24 cellular contexts compared by ENCODE assay signal in the genomic region with DNA sequence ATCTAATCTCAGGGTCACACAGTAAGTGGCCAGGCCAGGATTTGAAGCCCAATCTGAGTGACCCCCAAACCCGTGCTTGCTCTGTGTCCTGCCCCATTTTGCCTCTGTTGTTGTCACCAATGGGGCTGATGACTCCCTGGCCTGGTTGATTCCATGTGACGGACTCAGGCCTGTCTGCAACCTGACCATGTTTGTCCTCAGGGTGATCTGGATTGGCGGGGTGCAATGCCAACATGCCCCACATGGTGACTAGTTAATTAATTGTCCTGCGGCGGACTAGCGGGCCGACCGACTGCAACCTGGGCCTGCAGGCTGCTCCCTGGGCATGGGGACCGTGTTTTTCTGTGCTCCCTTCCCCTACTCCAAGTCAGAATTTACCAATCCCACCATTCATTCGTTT.
"Had no signal": no experiment of that assay in that cellular context is flagged by ENCODE, and none has a peak within 500 bp of the region (broad histone marks: within the 10 kb centered on the region; RNA-seq: fewer than 3 reads in every experiment).

No MANE protein-coding gene starts in this region.

- H3K27ac ChIP-seq: brain microvascular endothelial cell, PC-9, RWPE1, SJCRH30, SK-N-MC had no signal

- H3K27me3 ChIP-seq: brain microvascular endothelial cell had no signal

- DNase-seq: activated CD4-positive, alpha-beta T cell treated with anti-CD3 and anti-CD28 coated beads, Interleukin-2, amount 10 ng/mL, durations not matched to agents 24 days and 14 days; activated CD4-positive, alpha-beta T cell treated with anti-CD3 and anti-CD28 coated beads, Interleukin-2, amount 50 U/mL, for 4 hours; activated CD8-positive, alpha-beta T cell treated with anti-CD3 and anti-CD28 coated beads for 36 hours; activated naive CD4-positive, alpha-beta T cell; activated naive CD4-positive, alpha-beta T cell treated with anti-CD3 and anti-CD28 coated beads, Interleukin-2, amount 50 U/mL, for 16 hours; activated naive CD8-positive, alpha-beta T cell treated with anti-CD3 and anti-CD28 coated beads for 36 hours; activated T-cell treated with anti-CD3 and anti-CD28 coated beads, Interleukin-2, amount 50 U/mL, for 24 hours; amniotic stem cell; brain microvascular endothelial cell; KG1; NCI-H1092 treated with DMSO at 0.1 percent for 48 hours; NCI-H1417; NCI-H187 treated with DMSO at 0.1 percent for 48 hours; NCI-H2081; NCI-H226; NCI-H526; NCI-H748 treated with DMSO at 0.1 percent for 48 hours; PC-9; SHP77; SJCRH30; T1000 had no signal

- H3K9me3 ChIP-seq: SJCRH30 had no signal

- H3K4me1 ChIP-seq: SJCRH30 had no signal

- H3K36me3 ChIP-seq: brain microvascular endothelial cell, SJCRH30 had no signal

- FAIRE-seq: RCC 7860 had no signal

- H3K4me3 ChIP-seq: PC-9, SJCRH30, SK-N-MC had no signal
